19 cellular contexts compared by ENCODE assay signal in the genomic region with DNA sequence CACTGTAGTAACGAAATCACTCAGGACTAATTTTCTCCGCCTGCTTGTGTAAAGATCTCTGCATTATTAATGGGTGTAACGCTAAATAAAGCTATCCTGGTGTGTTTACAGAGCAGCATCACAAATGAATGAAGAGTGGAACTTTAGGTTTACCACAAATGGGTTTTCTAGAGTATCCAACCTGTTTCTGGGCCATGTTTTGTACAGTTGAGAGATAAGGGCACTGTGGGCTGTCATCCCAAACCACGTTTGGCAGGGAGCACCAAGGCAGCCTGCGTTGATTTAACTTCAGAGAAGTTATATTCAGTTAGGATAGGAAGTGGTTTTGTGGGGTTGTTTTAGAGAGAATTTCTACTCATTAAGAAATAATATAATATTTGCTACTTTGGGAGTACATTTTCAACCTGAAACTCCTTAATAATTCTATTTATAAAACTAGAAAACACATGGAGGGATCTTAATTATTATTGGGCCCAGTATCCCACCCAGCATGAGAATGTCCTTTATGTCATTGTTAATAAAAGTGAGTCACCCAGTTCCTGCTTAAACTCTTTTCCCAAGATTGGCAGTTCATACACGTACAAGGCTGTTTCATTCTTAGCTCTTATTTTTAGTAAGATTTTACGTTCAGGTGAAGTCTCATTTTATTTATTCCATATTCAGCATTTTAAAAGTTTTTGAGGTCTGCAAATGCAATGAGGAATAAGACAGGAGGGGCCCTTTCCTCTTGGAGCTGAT. TPM values are rescaled to one million over a fixed set of nuclear protein-coding genes. Genes with fewer than 3 reads are reported as not detected.
DNase-seq lines count a peak whose midpoint lies in the region; ATAC-seq lines count a peak whose summit lies in the region.
"Had no signal": no experiment of that assay in that cellular context is flagged by ENCODE, and none has a peak within 500 bp of the region (broad histone marks: within the 10 kb centered on the region; RNA-seq: fewer than 3 reads in every experiment).

No MANE protein-coding gene starts in this region.

- ATAC-seq in left lobe of liver, result peak; percentile 72
- ATAC-seq: GM23338, HCT116, HepG2 had no signal

- DNase-seq in NOMO-1 treated with DMSO at 0.1 percent for 48 hours (lab: John Stamatoyannopoulos, UW; ENCODE audit: unreplicated experiment), result peak; percentile 24
- no peak for DNase-seq in NOMO-1 (lab: John Stamatoyannopoulos, UW; ENCODE audit: unreplicated experiment in 2 of 2)
- DNase-seq in Jurkat, Clone E6-1 (ENCODE audit: low read depth, low spot score), result peak; percentile 96
- peak; percentile 31 for DNase-seq in MV-4-11 (lab: John Stamatoyannopoulos, UW)
- DNase-seq in left lobe of liver (ENCODE audit: low spot score), result no peak
- no peak for DNase-seq in stimulated activated CD4-positive, alpha-beta T cell treated with anti-CD3 and anti-CD28 coated beads, Interleukin-2, amount 100 ng/mL, for 48 hours
- no peak for DNase-seq in NCI-H1930 (lab: John Stamatoyannopoulos, UW)
- DNase-seq: ACHN; CD4-positive, alpha-beta memory T cell; DMS153; DMS79; GF-D8; H7; HFFc6 had no signal

- H3K4me3 ChIP-seq in Jurkat, Clone E6-1 (ENCODE audit: low read length), result peak overlapping the region; percentile 31
- H3K4me3 ChIP-seq: GM23338 had no signal

RNA-seq across cellular contexts. Expression of gene KCNN2, which starts 8.0 kb away (rescaled TPM):
- polyA plus RNA-seq in Jurkat, Clone E6-1 (2012; ENCODE audit: insufficient read depth, insufficient read length), result 2.3 TPM
- total RNA-seq in left lobe of liver, result 16.2 TPM
- total RNA-seq: CD4-positive, alpha-beta memory T cell; HepG2 had no signal
- polyA plus RNA-seq: CD14-positive monocyte; CD4-positive, alpha-beta memory T cell; HepG2; IgD-negative memory B cell had no signal

Comparison
In these comparisons a context has a peak if more than half of its experiments do, and no peak if none do; other contexts are left out.
1. DNase-seq: peak in NOMO-1 treated with DMSO at 0.1 percent for 48 hours (single experiment), Jurkat, Clone E6-1 (single experiment) and MV-4-11 (single experiment); none in NOMO-1 (0 of 2), left lobe of liver (single experiment), stimulated activated CD4-positive, alpha-beta T cell treated with anti-CD3 and anti-CD28 coated beads, Interleukin-2, amount 100 ng/mL, for 48 hours (0 of 2) and NCI-H1930 (0 of 2).